In the genomic region with DNA sequence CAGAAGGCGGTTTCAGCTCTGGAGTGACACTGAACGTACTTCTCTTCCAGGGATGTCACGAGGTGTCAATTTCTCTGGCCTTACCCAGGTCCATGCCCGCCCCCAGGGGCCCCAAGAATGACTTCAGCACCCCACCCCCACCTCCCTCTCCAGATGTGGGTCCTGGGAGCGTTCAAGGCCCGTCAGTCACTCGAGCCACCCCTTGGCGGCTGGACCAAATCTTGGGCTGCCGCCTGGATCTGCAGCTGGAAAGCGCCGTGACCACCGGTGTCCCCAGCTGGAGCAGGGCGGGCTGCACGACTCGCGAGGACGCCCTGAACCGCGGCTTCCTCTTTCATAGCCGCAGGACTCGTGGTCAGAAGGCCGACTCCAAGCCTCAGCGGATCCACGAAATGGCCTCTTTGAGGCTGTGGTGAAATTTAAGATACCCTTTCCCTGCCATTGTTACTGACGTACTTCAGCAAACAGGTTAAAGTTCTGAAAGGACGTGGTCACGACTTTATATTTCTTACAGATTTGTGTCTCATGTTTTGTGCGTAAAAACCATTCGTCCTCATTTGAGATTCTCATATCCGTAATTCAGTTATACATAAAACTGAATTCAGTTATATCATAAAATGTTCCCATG, we compare ENCODE assay signal across 8 cellular contexts. TPM values are rescaled to one million over a fixed set of nuclear protein-coding genes. Genes with fewer than 3 reads are reported as not detected.
A peak's percentile ranks its signal among the peaks of the same experiment; 100 is the strongest.
DNase-seq lines count a peak whose midpoint lies in the region; ATAC-seq lines count a peak whose summit lies in the region.

No MANE protein-coding gene starts in this region.

- peak overlapping the region; percentile 75 to 95 (median 92) for H3K27ac ChIP-seq in BLaER1 treated with 17β-estradiol and CSF1 and Interleukin-3, amounts not matched to agents 10 nM and 100 nM
- peak overlapping the region; percentile 62 for H3K27ac ChIP-seq in mesodermal cell (ENCODE audit: low read depth, low read length, severe bottlenecking)

- peaks cover 10 to 25% (median 17%) of the 10 kb centered on the region in 11 experiments; a peak in 20 of 22 replicates for H3K36me3 ChIP-seq in BLaER1 treated with 17β-estradiol and CSF1 and Interleukin-3, amounts not matched to agents 10 nM and 100 nM
- H3K36me3 ChIP-seq in mesodermal cell (ENCODE audit: control insufficient read depth, insufficient read depth, low read length), result no peaks in the 10 kb centered on the region

- peaks cover 17 to 36% (median 24%) of the 10 kb centered on the region in 10 experiments for H3K4me1 ChIP-seq in BLaER1 treated with 17β-estradiol and CSF1 and Interleukin-3, amounts not matched to agents 10 nM and 100 nM
- H3K4me1 ChIP-seq in mesodermal cell (ENCODE audit: control insufficient read depth, insufficient read depth, low read length, poor library complexity, severe bottlenecking), result no peaks in the 10 kb centered on the region

- H4K20me1 ChIP-seq in BLaER1 treated with 17β-estradiol and CSF1 and Interleukin-3, amounts not matched to agents 10 nM and 100 nM, result peaks cover 0 to 18% (median 0%) of the 10 kb centered on the region in 11 experiments; a peak in 5 of 22 replicates

- H3K9ac ChIP-seq in BLaER1 treated with 17β-estradiol and CSF1 and Interleukin-3, amounts not matched to agents 10 nM and 100 nM, result peak overlapping the region; percentile 82 to 94 (median 86)

- no peaks in the 10 kb centered on the region for H3K9me3 ChIP-seq in BLaER1 treated with 17β-estradiol and CSF1 and Interleukin-3, amounts not matched to agents 10 nM and 100 nM (replicated peaks in 1 of 11)
- no peaks in the 10 kb centered on the region for H3K9me3 ChIP-seq in mesodermal cell (ENCODE audit: control insufficient read depth, low read length)

- H3K27me3 ChIP-seq in BLaER1 treated with 17β-estradiol and CSF1 and Interleukin-3, amounts not matched to agents 10 nM and 100 nM, result no peaks in the 10 kb centered on the region

- ATAC-seq in GM19372 (IDR thresholded peaks at IDR 0.05; ENCODE audit: low read depth, unreplicated experiment), result peak; percentile 44
- peak; percentile 43 for ATAC-seq in HG03442 (IDR thresholded peaks at IDR 0.05; ENCODE audit: unreplicated experiment)

- H3K4me3 ChIP-seq in BLaER1 treated with 17β-estradiol and CSF1 and Interleukin-3, amounts not matched to agents 10 nM and 100 nM, result peak overlapping the region; percentile 50 to 70 (median 62)
- peak overlapping the region; percentile 50 for H3K4me3 ChIP-seq in mesodermal cell (ENCODE audit: extremely low read depth, insufficient read depth, low read length, poor library complexity, severe bottlenecking)

- DNase-seq in NOMO-1 (lab: John Stamatoyannopoulos, UW; ENCODE audit: unreplicated experiment in 2 of 2) (peak; percentile 78 to 79), activated T-cell treated with anti-CD3 and anti-CD28 coated beads for 1 hour (ENCODE audit: low read depth) (peak; percentile 25), epidermal melanocyte (ENCODE audit: insufficient read length, low spot score) (peak; percentile 29)
- peak; percentile 20 to 25 for DNase-seq in stimulated activated CD8-positive, alpha-beta memory T cell treated with anti-CD3 and anti-CD28 coated beads, Interleukin-2, amount 100 ng/mL, for 48 hours (ENCODE audit: low read depth in 2 of 2)

- peak overlapping the region; percentile 78 to 90 (median 87) for H3K4me2 ChIP-seq in BLaER1 treated with 17β-estradiol and CSF1 and Interleukin-3, amounts not matched to agents 10 nM and 100 nM

- WGBS in mesodermal cell (ENCODE audit: insufficient coverage in 2 of 2), 2 experiments, result 18 to 27% methylated on average over 21 to 24 of the region's 30 CpGs

RNA-seq across cellular contexts. Expression of a gene that starts 29.3 kb away (rescaled TPM):
- 1.5 TPM for polyA plus RNA-seq in mesodermal cell (2013, experiment 1 of 2)
- polyA plus RNA-seq in mesodermal cell (2013, experiment 2 of 2), result 1.4 TPM

Comparison
In these comparisons a context has a peak if more than half of its experiments do, and no peak if none do; other contexts are left out.
1. Peak in every context shown above with its lines: DNase-seq, ATAC-seq, H3K4me3 ChIP-seq and H3K27ac ChIP-seq.
2. DNase-seq: peak in every context shown above with its lines; median percentile 78 in NOMO-1; 29 in epidermal melanocyte; 25 in activated T-cell treated with anti-CD3 and anti-CD28 coated beads for 1 hour; 22 in stimulated activated CD8-positive, alpha-beta memory T cell treated with anti-CD3 and anti-CD28 coated beads, Interleukin-2, amount 100 ng/mL, for 48 hours.